8 cellular contexts compared by ENCODE assay signal in the genomic region with DNA sequence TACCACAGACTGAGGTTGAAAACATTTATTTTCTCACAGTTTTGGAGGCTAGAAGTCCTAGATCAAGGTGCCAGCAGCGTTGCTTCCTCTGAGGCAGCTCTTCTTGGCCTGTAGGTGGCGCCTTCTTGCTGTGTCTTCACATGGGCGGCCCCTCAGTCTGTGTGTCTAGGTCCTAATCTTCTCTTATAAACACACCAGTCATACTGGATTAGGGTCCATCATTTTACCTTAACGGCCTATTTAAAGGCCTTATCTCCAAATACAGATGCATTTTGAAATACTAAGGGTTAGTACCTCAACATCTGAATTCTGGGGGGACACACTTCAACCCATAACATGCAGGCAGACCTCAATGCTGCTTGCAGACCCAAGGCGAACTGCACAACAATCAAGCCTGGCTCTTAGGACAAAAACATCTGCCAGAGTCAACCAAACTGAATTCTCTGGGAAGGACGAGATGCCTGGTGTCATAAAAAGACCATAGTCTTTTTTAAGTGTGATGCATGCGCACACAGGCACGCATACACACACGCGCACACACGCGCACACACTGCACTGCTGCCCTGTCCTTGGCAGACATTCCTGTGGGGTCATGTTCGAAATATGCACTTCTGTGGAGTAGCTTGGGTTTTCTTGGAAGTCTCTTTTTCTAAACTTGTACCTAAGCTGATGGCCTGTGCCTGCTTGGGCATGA. TPM values are rescaled to one million over a fixed set of nuclear protein-coding genes. Genes with fewer than 3 reads are reported as not detected.
DNase-seq lines count a peak whose midpoint lies in the region; ATAC-seq and TF ChIP-seq lines count a peak whose summit lies in the region.

No MANE protein-coding gene starts in this region.

- no peaks in the 10 kb centered on the region for H3K9me3 Mint-ChIP-seq in type B pancreatic cell

- ATAC-seq in GM18870 (IDR thresholded peaks at IDR 0.05; ENCODE audit: unreplicated experiment), result peak; percentile 38

- TF ChIP-seq CTCF in parathyroid adenoma (IDR thresholded peaks at IDR 0.05) (peak; percentile 73), type B pancreatic cell (conservative IDR thresholded peaks at IDR 0.05) (peak; percentile 90)

- H3K36me3 ChIP-seq in parathyroid adenoma (ENCODE audit: control insufficient read depth, insufficient read depth, low read length), result no peaks in the 10 kb centered on the region

- peaks cover 1% of the 10 kb centered on the region for H3K4me1 Mint-ChIP-seq in type B pancreatic cell (ENCODE audit: unreplicated experiment)

- H3K27me3 Mint-ChIP-seq in type B pancreatic cell, result no peaks in the 10 kb centered on the region

- peak overlapping the region; percentile 10 for H2AFZ ChIP-seq in parathyroid adenoma

- no peaks in the 10 kb centered on the region for H3K36me3 Mint-ChIP-seq in type B pancreatic cell

- H3K9ac ChIP-seq in parathyroid adenoma, result no peak overlapping the region

- no peak overlapping the region for H3K27ac ChIP-seq in parathyroid adenoma

- peaks cover 3% of the 10 kb centered on the region for H3K79me2 ChIP-seq in parathyroid adenoma

- in situ Hi-C loops in KBM-7 (cut with MboI; ENCODE audit: low pct_unique_long_range_greater_than_20kb, low sequenced_read_pairs), result no loop called here

- H3K4me3 Mint-ChIP-seq in type B pancreatic cell, result no peak overlapping the region

- H3K9me3 ChIP-seq in parathyroid adenoma (ENCODE audit: control insufficient read depth, low read length), result no peaks in the 10 kb centered on the region

- peaks cover 4% of the 10 kb centered on the region for H3K4me1 ChIP-seq in parathyroid adenoma

- DNase-seq in Ammon's horn (ENCODE audit: low spot score) (peak; percentile 91), KBM-7 (peak; percentile 79), RPMI7951 (ENCODE audit: low read depth) (peak; percentile 66), activated T-helper 1 cell treated with Interleukin-2 at 50 U/mL for 16 hours (ENCODE audit: low read depth) (peak; percentile 50), foreskin melanocyte (peak; percentile 49), type B pancreatic cell (ENCODE audit: extremely low spot score, unreplicated experiment) (no peak)

- H3K4me2 ChIP-seq in parathyroid adenoma (ENCODE audit: low read length), result no peak overlapping the region

- H3K27ac Mint-ChIP-seq in type B pancreatic cell, result peak overlapping the region; percentile 17

- H3K4me3 ChIP-seq in parathyroid adenoma (ENCODE audit: low read depth, low read length), result no peak overlapping the region

- no peaks in the 10 kb centered on the region for H3K27me3 ChIP-seq in parathyroid adenoma (ENCODE audit: control insufficient read depth, insufficient read depth, low read length)

RNA-seq across cellular contexts. Expression of a gene that starts 4.3 kb away (rescaled TPM):
- 19.4 and 23.8 TPM in 2 replicates for total RNA-seq in RPMI7951 (2014; rRNA removed; shearing (Covaris generic))
- 25.0 and 33.0 TPM in 2 replicates for total RNA-seq in type B pancreatic cell (ENCODE audit: low replicate concordance)

RNA-seq across cellular contexts. Expression of a gene that starts 45.9 kb away (rescaled TPM):
- total RNA-seq in RPMI7951 (2014; rRNA removed; shearing (Covaris generic)), result 40.7 and 58.0 TPM in 2 replicates
- 46.7 and 86.3 TPM in 2 replicates for total RNA-seq in type B pancreatic cell (ENCODE audit: low replicate concordance)
